ENCODE assay signal across 10 cellular contexts in the genomic region with DNA sequence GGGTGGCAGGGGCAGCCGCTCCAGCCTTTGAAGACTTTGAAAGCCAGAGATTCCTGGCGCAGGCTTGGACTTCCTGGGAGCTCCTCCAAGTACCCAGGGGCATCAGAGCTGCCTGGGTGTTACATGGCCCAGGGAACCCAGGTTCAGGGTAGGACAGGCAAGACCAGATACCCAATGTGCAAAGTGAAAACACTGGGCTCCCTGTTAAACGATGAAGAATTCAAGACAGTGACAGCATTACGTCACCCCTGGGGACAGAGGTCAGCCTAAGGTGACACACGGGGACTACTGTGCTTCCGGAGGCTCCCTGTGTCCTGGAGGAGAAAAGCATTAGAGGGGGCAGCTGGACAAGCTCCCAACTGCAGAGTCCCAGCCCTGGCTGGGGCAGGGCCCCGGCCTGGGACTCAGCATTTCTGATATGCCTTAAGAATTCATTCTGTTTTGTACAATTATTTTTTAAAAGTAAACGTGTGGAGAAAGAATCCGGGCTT. TPM values are rescaled to one million over a fixed set of nuclear protein-coding genes. Genes with fewer than 3 reads are reported as not detected.
DNase-seq lines count a peak whose midpoint lies in the region; ATAC-seq and TF ChIP-seq lines count a peak whose summit lies in the region.
"Had no signal": no experiment of that assay in that cellular context is flagged by ENCODE, and none has a peak within 500 bp of the region (broad histone marks: within the 10 kb centered on the region; RNA-seq: fewer than 3 reads in every experiment).

No MANE protein-coding gene starts in this region.

- H3K36me3 ChIP-seq in BE2C: no peaks in the 10 kb centered on the region
- H3K36me3 ChIP-seq in MM.1S (replicated peaks; ENCODE audit: insufficient read depth, low read length): no peaks in the 10 kb centered on the region
- peaks cover 48% of the 10 kb centered on the region for H3K36me3 ChIP-seq in osteoblast (ENCODE audit: insufficient read depth, low read length)

- H2AFZ ChIP-seq in MM.1S (ENCODE audit: low read length): no peak overlapping the region
- no peak overlapping the region for H2AFZ ChIP-seq in osteoblast (ENCODE audit: low read length)
- H2AFZ ChIP-seq: GM23248 had no signal

- H3K4me2 ChIP-seq in MM.1S (ENCODE audit: low read depth, low read length) (peak overlapping the region; percentile 11; the same call in 1 of the 2 replicates), osteoblast (ENCODE audit: insufficient read depth, low read length) (no peak overlapping the region)

- peaks cover 62% of the 10 kb centered on the region for H3K36me3 Mint-ChIP-seq in effector memory CD8-positive, alpha-beta T cell (ENCODE audit: insufficient read depth)

- H3K79me2 ChIP-seq in MM.1S (ENCODE audit: low read length) (no peaks in the 10 kb centered on the region), osteoblast (ENCODE audit: insufficient read depth, low read length) (peaks cover 6% of the 10 kb centered on the region)

- H3K4me3 Mint-ChIP-seq in effector memory CD8-positive, alpha-beta T cell: peak overlapping the region; percentile 27 to 63

- H3K9me2 ChIP-seq in MM.1S (replicated peaks; ENCODE audit: insufficient read depth, low read length): no peaks in the 10 kb centered on the region

- H3K9me3 ChIP-seq in BE2C (no peaks in the 10 kb centered on the region; the same call in 1 of the 2 replicates), MM.1S (replicated peaks; ENCODE audit: insufficient read depth, low read length) (no peaks in the 10 kb centered on the region), osteoblast (ENCODE audit: low read depth, low read length) (no peaks in the 10 kb centered on the region)

- TF ChIP-seq CTCF in BE2C (IDR thresholded peaks at IDR 0.05; ENCODE audit: low read depth, low read length) (no peak), MM.1S (IDR thresholded peaks at IDR 0.05; ENCODE audit: low read length) (no peak), osteoblast (IDR thresholded peaks at IDR 0.05; ENCODE audit: extremely low read depth, low read depth, low read length) (no peak), GM10266 (IDR thresholded peaks at IDR 0.05; ENCODE audit: control insufficient read depth, insufficient read depth, low read depth, missing control alignments) (no peak)

- peak overlapping the region; percentile 64 to 94 for H3K27ac Mint-ChIP-seq in effector memory CD8-positive, alpha-beta T cell

- H3K27me3 ChIP-seq in BE2C: no peaks in the 10 kb centered on the region
- peaks cover 89% of the 10 kb centered on the region for H3K27me3 ChIP-seq in MM.1S (replicated peaks; ENCODE audit: insufficient read depth, low read length)
- no peaks in the 10 kb centered on the region for H3K27me3 ChIP-seq in osteoblast (ENCODE audit: insufficient read depth, low read length)

- DNase-seq in BE2C: peak; percentile 29
- peak; percentile 21 for DNase-seq in MM.1S
- DNase-seq in effector memory CD8-positive, alpha-beta T cell: no peak
- peak; percentile 35 for DNase-seq in osteoblast (ENCODE audit: insufficient read length, low spot score, missing footprints)
- DNase-seq in activated gamma-delta T cell (lab: John Stamatoyannopoulos, UW): no peak
- DNase-seq in NCI-H226: no peak
- DNase-seq in GM10266 (ENCODE audit: extremely low spot score): no peak
- no peak for DNase-seq in stimulated activated CD4-positive, alpha-beta T cell treated with anti-CD3 and anti-CD28 coated beads, Interleukin-12 subunit alpha, Interleukin-12 subunit beta, amount 100 ng/mL, for 4 hours
- DNase-seq: GM23248 had no signal

- H3K4me1 ChIP-seq in BE2C (no peaks in the 10 kb centered on the region), MM.1S (ENCODE audit: low read length) (no peaks in the 10 kb centered on the region; the same call in 1 of the 2 replicates), osteoblast (ENCODE audit: insufficient read depth, low read length) (peaks cover 14% of the 10 kb centered on the region)

- peaks cover 22 to 32% of the 10 kb centered on the region in 2 donors for H3K4me1 Mint-ChIP-seq in effector memory CD8-positive, alpha-beta T cell (ENCODE audit: low read depth in 2 of 2)

- H3K4me3 ChIP-seq in BE2C (ENCODE audit: low read depth, low read length): no peak overlapping the region
- H3K4me3 ChIP-seq in MM.1S (ENCODE audit: low read length): no peak overlapping the region
- H3K4me3 ChIP-seq in osteoblast (ENCODE audit: insufficient read depth, low read length): no peak overlapping the region
- H3K4me3 ChIP-seq: GM23248 had no signal

- no peak overlapping the region for H3K27ac ChIP-seq in MM.1S (ENCODE audit: low read length)
- no peak overlapping the region for H3K27ac ChIP-seq in osteoblast (ENCODE audit: low read depth, low read length)
- H3K27ac ChIP-seq: GM23248 had no signal

- no peaks in the 10 kb centered on the region for H3K9me3 Mint-ChIP-seq in effector memory CD8-positive, alpha-beta T cell

- H3F3A ChIP-seq in MM.1S (ENCODE audit: insufficient read depth, low read length): no peaks in the 10 kb centered on the region

- no peak overlapping the region for H3K9ac ChIP-seq in MM.1S (ENCODE audit: low read length)
- H3K9ac ChIP-seq: GM23248 had no signal

- peak; percentile 40 for ATAC-seq in effector memory CD8-positive, alpha-beta T cell (replicated peaks)

- no peaks in the 10 kb centered on the region for H3K27me3 Mint-ChIP-seq in effector memory CD8-positive, alpha-beta T cell

- H4K20me1 ChIP-seq in MM.1S (ENCODE audit: insufficient read depth, low read length) (no peaks in the 10 kb centered on the region), osteoblast (ENCODE audit: insufficient read depth, low read length) (peaks cover 5% of the 10 kb centered on the region)

RNA-seq across cellular contexts. Expression of a gene that starts 5.7 kb away (rescaled TPM):
- polyA plus RNA-seq in BE2C (2012; ENCODE audit: insufficient read depth, insufficient read length, low read depth): 2.8 TPM
- total RNA-seq in osteoblast: 15.9 and 22.4 TPM in 2 replicates

RNA-seq across cellular contexts. Expression of a gene that starts 46.8 kb away (rescaled TPM):
- polyA plus RNA-seq in BE2C (2012; ENCODE audit: insufficient read depth, insufficient read length, low read depth): 9.5 TPM
- total RNA-seq in osteoblast: under 0.01 TPM in 1 of 2 replicates, not detected in the other
- total RNA-seq: GM23248, myocyte had no signal
- polyA plus RNA-seq: GM23248 had no signal

Comparison
In these comparisons a context has a peak if more than half of its experiments do, and no peak if none do; other contexts are left out.
1. DNase-seq: peak in BE2C (single experiment), MM.1S (single experiment) and osteoblast (single experiment); none in effector memory CD8-positive, alpha-beta T cell (0 of 3), activated gamma-delta T cell (single experiment), NCI-H226 (single experiment), GM10266 (single experiment) and stimulated activated CD4-positive, alpha-beta T cell treated with anti-CD3 and anti-CD28 coated beads, Interleukin-12 subunit alpha, Interleukin-12 subunit beta, amount 100 ng/mL, for 4 hours (single experiment).